ENCODE assay signal across 22 cellular contexts in the genomic region with DNA sequence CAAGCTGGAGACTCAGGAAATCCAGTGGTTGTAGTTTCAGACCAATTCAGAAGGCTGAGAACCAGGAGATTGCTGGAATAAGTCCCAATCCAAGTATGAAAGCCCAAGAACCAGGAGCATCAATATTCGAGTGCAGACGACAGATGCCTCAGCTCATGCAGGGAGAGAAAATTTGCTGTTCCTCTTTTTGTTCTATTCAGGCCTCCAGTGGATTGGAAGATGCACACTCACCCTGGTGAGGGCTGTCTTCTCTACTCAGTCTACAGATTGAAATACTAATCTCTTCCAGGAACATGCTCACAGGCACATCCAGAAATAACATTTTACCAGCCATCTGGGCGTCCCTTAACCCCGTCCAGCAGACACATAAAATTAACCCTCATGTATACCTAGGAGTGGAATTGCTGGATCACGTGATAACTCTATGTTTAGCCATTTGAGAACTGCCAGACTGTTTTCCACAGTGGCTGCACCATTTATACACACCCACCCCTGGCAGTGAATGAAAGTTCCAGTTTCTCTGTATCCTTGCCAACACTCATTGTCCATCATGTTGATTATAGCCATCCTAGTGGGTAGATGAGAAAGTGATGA. TPM values are rescaled to one million over a fixed set of nuclear protein-coding genes. Genes with fewer than 3 reads are reported as not detected.
DNase-seq lines count a peak whose midpoint lies in the region; ATAC-seq, FAIRE-seq and TF ChIP-seq lines count a peak whose summit lies in the region.
"Had no signal": no experiment of that assay in that cellular context is flagged by ENCODE, and none has a peak within 500 bp of the region (broad histone marks: within the 10 kb centered on the region; RNA-seq: fewer than 3 reads in every experiment).

No MANE protein-coding gene starts in this region.

- ATAC-seq in HepG2 (no peak), right lobe of liver (no peak)
- ATAC-seq: activated CD8-positive, alpha-beta memory T cell treated with anti-CD3 and anti-CD28 coated beads, Interleukin-2, amount 10 ng/mL, durations not matched to agents 7 days and 5 days; GM23338; sciatic nerve had no signal

- in situ Hi-C loops in HepG2 (cut with HindIII; ENCODE audit: extremely low pct_ligation_motif_present, low pct_unique_long_range_greater_than_20kb): no loop called here

- H3K27me3 Mint-ChIP-seq in activated CD4-positive, alpha-beta memory T cell treated with anti-CD3 and anti-CD28 coated beads for 36 hours: no peaks in the 10 kb centered on the region
- H3K27me3 Mint-ChIP-seq in activated T-cell treated with anti-CD3 and anti-CD28 coated beads, Interleukin-2, amount 50 U/mL, for 24 hours: no peaks in the 10 kb centered on the region
- H3K27me3 Mint-ChIP-seq: activated CD8-positive, alpha-beta memory T cell treated with anti-CD3 and anti-CD28 coated beads, Interleukin-2, amount 10 ng/mL, durations not matched to agents 7 days and 5 days; central memory CD8-positive, alpha-beta T cell had no signal

- H3K36me3 Mint-ChIP-seq in activated CD4-positive, alpha-beta memory T cell treated with anti-CD3 and anti-CD28 coated beads for 36 hours: peaks cover 7% of the 10 kb centered on the region
- H3K36me3 Mint-ChIP-seq in activated T-cell treated with anti-CD3 and anti-CD28 coated beads, Interleukin-2, amount 50 U/mL, for 24 hours (ENCODE audit: low read depth): peaks cover 27% of the 10 kb centered on the region

- TF ChIP-seq CTCF in HepG2 (CRISPR knock-in tag; IDR thresholded peaks at IDR 0.05) (no peak), right lobe of liver (IDR thresholded peaks at IDR 0.05) (no peak)

- no peak overlapping the region for H2AFZ ChIP-seq in HepG2 (ENCODE audit: low read length)
- H2AFZ ChIP-seq: GM23338 had no signal

- no peak for TF ChIP-seq RAD21 in HepG2 (CRISPR knock-in tag; IDR thresholded peaks at IDR 0.05)

- CTCF ChIA-PET in HepG2 (lab: Yijun Ruan, JAX; ENCODE audit: low intra/inter-chr PET ratio, low total read pairs): no interaction called here
- CTCF ChIA-PET in activated CD4-positive, alpha-beta memory T cell treated with anti-CD3 and anti-CD28 coated beads for 36 hours (lab: Charles Lee): interaction anchor here (1.9 kb wide), 1 partner anchor 19 kb away, joined by 13 read pairs; no protein-coding TSS in a partner anchor

- TF ChIP-seq POLR2A in HepG2 (IDR thresholded peaks at IDR 0.05; ENCODE audit: insufficient read depth in 1 of 2, low read depth in 2 of 2, low read length in 2 of 2) (no peak), right lobe of liver (IDR thresholded peaks at IDR 0.05) (no peak)

- H3K4me1 Mint-ChIP-seq in activated CD4-positive, alpha-beta memory T cell treated with anti-CD3 and anti-CD28 coated beads for 36 hours (ENCODE audit: low read depth): no peaks in the 10 kb centered on the region
- H3K4me1 Mint-ChIP-seq in activated T-cell treated with anti-CD3 and anti-CD28 coated beads, Interleukin-2, amount 50 U/mL, for 24 hours (ENCODE audit: low read depth): peaks cover 13% of the 10 kb centered on the region
- H3K4me1 Mint-ChIP-seq: endodermal cell, GM23338 had no signal

- TF ChIP-seq EP300 in HepG2 (IDR thresholded peaks at IDR 0.05; ENCODE audit: low read depth in 2 of 2, low read length in 2 of 2) (no peak), HepG2 (CRISPR knock-in tag; IDR thresholded peaks at IDR 0.05; ENCODE audit: borderline replicate concordance) (no peak)

- H3K9ac ChIP-seq in HepG2 (ENCODE audit: insufficient read depth, low read depth, low read length): no peak overlapping the region

- no peak for FAIRE-seq in HepG2 (lab: Jason Lieb, UNC)
- FAIRE-seq: G401.6, urothelium cell line had no signal

- 20% methylated on average over 5 of the region's 5 CpGs for WGBS in HepG2 (ENCODE audit: low lambda C conversion rate)
- 39% methylated on average over 5 of the region's 5 CpGs for WGBS in right lobe of liver (ENCODE audit: insufficient coverage, low coverage, low lambda C conversion rate, missing lambda C conversion rate)

- H3K36me3 ChIP-seq in HepG2 (replicated peaks in 1 of 2; ENCODE audit: control insufficient read depth in 1 of 2, insufficient read depth in 2 of 2, low read length in 2 of 2) (no peaks in the 10 kb centered on the region), right lobe of liver (no peaks in the 10 kb centered on the region)

- peaks cover 0 to 2% of the 10 kb centered on the region in 2 experiments; a peak in 1 of 5 replicates for H3K27me3 ChIP-seq in HepG2 (ENCODE audit: control insufficient read depth in 1 of 2, insufficient read depth in 2 of 2, low read length in 2 of 2)
- no peaks in the 10 kb centered on the region for H3K27me3 ChIP-seq in right lobe of liver

- DNase-seq in HepG2 (ENCODE audit: low spot score): no peak
- no peak for DNase-seq in right lobe of liver
- peak; percentile 81 for DNase-seq in NCI-H446 treated with DMSO at 0.1 percent for 48 hours (lab: John Stamatoyannopoulos, UW)
- DNase-seq in dermis microvascular lymphatic vessel endothelial cell (ENCODE audit: low read depth in 2 of 2): peak; percentile 12 to 24
- no peak for DNase-seq in activated CD4-positive, alpha-beta memory T cell treated with anti-CD3 and anti-CD28 coated beads for 36 hours
- DNase-seq in NCI-H187 treated with DMSO at 0.1 percent for 48 hours (lab: John Stamatoyannopoulos, UW): no peak
- no peak for DNase-seq in NK-92 treated with Interleukin-12 subunit alpha and Interleukin-12 subunit beta, amount 100 ng/mL, for 24 hours (lab: John Stamatoyannopoulos, UW)
- DNase-seq in activated T-cell treated with anti-CD3 and anti-CD28 coated beads, Interleukin-2, amount 50 U/mL, for 24 hours: no peak
- DNase-seq: ACHN; activated CD8-positive, alpha-beta memory T cell treated with anti-CD3 and anti-CD28 coated beads, Interleukin-2, amount 10 ng/mL, durations not matched to agents 7 days and 5 days; activated gamma-delta T cell; endodermal cell; IMR-90; NCI-H1105 treated with DMSO at 0.1 percent for 48 hours; occipital lobe; SHP77 treated with DMSO at 0.1 percent for 48 hours; stimulated activated CD4-positive, alpha-beta T cell treated with anti-CD3 and anti-CD28 coated beads, Interleukin-1b, Interleukin-23, amount 100 ng/mL, for 48 hours had no signal

- H3K9me3 ChIP-seq in HepG2 (ENCODE audit: low read length) (no peaks in the 10 kb centered on the region), right lobe of liver (no peaks in the 10 kb centered on the region)

- no peak overlapping the region for H3K4me3 Mint-ChIP-seq in activated CD4-positive, alpha-beta memory T cell treated with anti-CD3 and anti-CD28 coated beads for 36 hours
- H3K4me3 Mint-ChIP-seq in activated T-cell treated with anti-CD3 and anti-CD28 coated beads, Interleukin-2, amount 50 U/mL, for 24 hours: no peak overlapping the region
- H3K4me3 Mint-ChIP-seq: activated CD8-positive, alpha-beta memory T cell treated with anti-CD3 and anti-CD28 coated beads, Interleukin-2, amount 10 ng/mL, durations not matched to agents 7 days and 5 days; central memory CD8-positive, alpha-beta T cell; endodermal cell; GM23338 had no signal

- no peak overlapping the region for H3K27ac Mint-ChIP-seq in activated CD4-positive, alpha-beta memory T cell treated with anti-CD3 and anti-CD28 coated beads for 36 hours
- no peak overlapping the region for H3K27ac Mint-ChIP-seq in activated T-cell treated with anti-CD3 and anti-CD28 coated beads, Interleukin-2, amount 50 U/mL, for 24 hours
- H3K27ac Mint-ChIP-seq: endodermal cell, GM23338 had no signal

- intact Hi-C loops in HepG2 (cut with micrococcal nuclease; ENCODE audit: unreplicated experiment) (no loop called here), right lobe of liver (cut with DNase I) (no loop called here)
- intact Hi-C loops in activated CD4-positive, alpha-beta memory T cell treated with anti-CD3 and anti-CD28 coated beads for 36 hours (cut with micrococcal nuclease): loop anchor here (10.0 kb wide), 1 partner anchor 1209 kb away; a partner anchor contains a TSS

- H3K79me2 ChIP-seq in HepG2 (ENCODE audit: insufficient read depth, low read length): no peaks in the 10 kb centered on the region

- H3K4me1 ChIP-seq in HepG2 (ENCODE audit: insufficient read depth, low read length) (peaks cover 14% of the 10 kb centered on the region), right lobe of liver (peaks cover 0 to 2% (median 0%) of the 10 kb centered on the region in 4 donors)

- H4K20me1 ChIP-seq in HepG2 (ENCODE audit: insufficient read depth, low read length): no peaks in the 10 kb centered on the region

- POLR2A ChIA-PET in HepG2 (lab: Yijun Ruan, JAX): no interaction called here
- POLR2A ChIA-PET in activated CD4-positive, alpha-beta memory T cell treated with anti-CD3 and anti-CD28 coated beads for 36 hours (lab: Charles Lee): no interaction called here

- no peaks in the 10 kb centered on the region for H3K9me3 Mint-ChIP-seq in activated CD4-positive, alpha-beta memory T cell treated with anti-CD3 and anti-CD28 coated beads for 36 hours
- no peaks in the 10 kb centered on the region for H3K9me3 Mint-ChIP-seq in activated T-cell treated with anti-CD3 and anti-CD28 coated beads, Interleukin-2, amount 50 U/mL, for 24 hours
- H3K9me3 Mint-ChIP-seq: central memory CD8-positive, alpha-beta T cell; endodermal cell; GM23338 had no signal

- no peak overlapping the region for H3K4me2 ChIP-seq in HepG2 (ENCODE audit: low read depth, low read length)
- H3K4me2 ChIP-seq: GM23338 had no signal

- H3K27ac ChIP-seq in HepG2 (ENCODE audit: extremely low read length, insufficient read depth, low read length): no peak overlapping the region
- no peak overlapping the region for H3K27ac ChIP-seq in right lobe of liver

- H3K4me3 ChIP-seq in HepG2 (replicated peaks in 1 of 3; ENCODE audit: insufficient read depth in 1 of 3, low read depth in 2 of 3, low read length in 3 of 3) (no peak overlapping the region), right lobe of liver (no peak overlapping the region)
- H3K4me3 ChIP-seq: GM23338 had no signal

- BruUV-seq in HepG2 (replicated peaks; lab: Mats Ljungman, UMichigan): no TSS peak

RNA-seq across cellular contexts. Expression of a gene that starts 4.5 kb away (rescaled TPM):
- total RNA-seq in HepG2 (2016; rRNA removed; fragmentation: Illumina TruSeq; extraction: Trizol): 0.24 and 0.44 TPM in 2 replicates
- total RNA-seq in HepG2 (2016; cell fraction: cytosol; rRNA removed; fragmentation: Illumina TruSeq; extraction: Trizol; ENCODE audit: low read depth): not detected in 2 replicates
- 0.11 TPM in 1 of 2 replicates, not detected in the other for total RNA-seq in HepG2 (2016; cell fraction: insoluble cytoplasmic fraction; rRNA removed; fragmentation: Illumina TruSeq; extraction: Trizol)
- 0.10 TPM in 1 of 2 replicates, not detected in the other for total RNA-seq in HepG2 (2016; cell fraction: membrane; rRNA removed; fragmentation: Illumina TruSeq; extraction: Trizol)
- total RNA-seq in HepG2 (2016; cell fraction: nucleus; rRNA removed; fragmentation: Illumina TruSeq; extraction: Trizol): not detected in 2 replicates
- polyA plus RNA-seq in HepG2 (2011; rRNA removed): 0.05 and 0.10 TPM in 2 replicates
- 0.07 and 0.09 TPM in 2 replicates for polyA plus RNA-seq in HepG2 (2011; cell fraction: cytosol; rRNA removed)
- 0.13 and 0.23 TPM in 2 replicates for polyA plus RNA-seq in HepG2 (2011; cell fraction: nucleus; rRNA removed)
- not detected in 2 replicates for polyA plus RNA-seq in HepG2 (2012)
- not detected in 2 replicates for polyA plus RNA-seq in HepG2 (2016; cell fraction: cytosol; fragmentation: Illumina TruSeq; extraction: Trizol; ENCODE audit: low read depth)
- 0.20 TPM in 1 of 2 replicates, not detected in the other for polyA plus RNA-seq in HepG2 (2016; cell fraction: insoluble cytoplasmic fraction; fragmentation: Illumina TruSeq; extraction: Trizol; ENCODE audit: low read depth)
- not detected in 2 replicates for polyA plus RNA-seq in HepG2 (2016; cell fraction: membrane; fragmentation: Illumina TruSeq; extraction: Trizol; ENCODE audit: low read depth)
- polyA plus RNA-seq in HepG2 (2016; cell fraction: nucleus; fragmentation: Illumina TruSeq; extraction: Trizol; ENCODE audit: insufficient read depth, low read depth): not detected in 2 replicates
- 0.98 TPM in 1 of 2 replicates, not detected in the other for polyA minus RNA-seq in HepG2 (2011; rRNA and poly(A)+ RNA removed; ENCODE audit: low replicate concordance)
- polyA minus RNA-seq in HepG2 (2011; cell fraction: cytosol; rRNA and poly(A)+ RNA removed): not detected in 2 replicates
- not detected in 2 replicates for polyA minus RNA-seq in HepG2 (2011; cell fraction: nucleus; rRNA and poly(A)+ RNA removed)
- total RNA-seq in right lobe of liver: 10 to 100 TPM in 1 of 6 experiments, 1 to 10 TPM in 5; 5.2 to 13.4 (median 7.1) TPM
- 2.9 and 4.5 TPM in 2 replicates for total RNA-seq in dermis microvascular lymphatic vessel endothelial cell
- 100 to 1,000 TPM; 140 to 148 TPM for total RNA-seq in activated CD4-positive, alpha-beta memory T cell treated with anti-CD3 and anti-CD28 coated beads for 36 hours
- total RNA-seq: endodermal cell, GM23338 had no signal
- polyA plus RNA-seq: IMR-90 had no signal

RNA-seq across cellular contexts. Expression of a gene that starts 35.5 kb away (rescaled TPM):
- total RNA-seq in HepG2 (2016; rRNA removed; fragmentation: Illumina TruSeq; extraction: Trizol) (10.5 and 16.7 TPM in 2 replicates), right lobe of liver (10 to 100 TPM in 1 of 6 experiments, 1 to 10 TPM in 5; 4.4 to 10.2 (median 7.2) TPM), dermis microvascular lymphatic vessel endothelial cell (6.4 and 6.5 TPM in 2 replicates)
- 0.79 and 0.81 TPM in 2 replicates for total RNA-seq in HepG2 (2016; cell fraction: cytosol; rRNA removed; fragmentation: Illumina TruSeq; extraction: Trizol; ENCODE audit: low read depth)
- 11.3 and 14.6 TPM in 2 replicates for total RNA-seq in HepG2 (2016; cell fraction: insoluble cytoplasmic fraction; rRNA removed; fragmentation: Illumina TruSeq; extraction: Trizol)
- 3.8 and 3.9 TPM in 2 replicates for total RNA-seq in HepG2 (2016; cell fraction: membrane; rRNA removed; fragmentation: Illumina TruSeq; extraction: Trizol)
- total RNA-seq in HepG2 (2016; cell fraction: nucleus; rRNA removed; fragmentation: Illumina TruSeq; extraction: Trizol): 8.6 and 11.6 TPM in 2 replicates
- polyA plus RNA-seq in HepG2 (2011; rRNA removed): 4.8 and 6.7 TPM in 2 replicates
- 3.6 TPM in 2 replicates for polyA plus RNA-seq in HepG2 (2011; cell fraction: cytosol; rRNA removed)
- 16.1 and 17.1 TPM in 2 replicates for polyA plus RNA-seq in HepG2 (2011; cell fraction: nucleus; rRNA removed)
- 4.8 and 5.6 TPM in 2 replicates for polyA plus RNA-seq in HepG2 (2012)
- polyA plus RNA-seq in HepG2 (2016; cell fraction: cytosol; fragmentation: Illumina TruSeq; extraction: Trizol; ENCODE audit: low read depth): 0.70 and 0.71 TPM in 2 replicates
- polyA plus RNA-seq in HepG2 (2016; cell fraction: insoluble cytoplasmic fraction; fragmentation: Illumina TruSeq; extraction: Trizol; ENCODE audit: low read depth): 12.8 and 14.3 TPM in 2 replicates
- 2.1 and 2.2 TPM in 2 replicates for polyA plus RNA-seq in HepG2 (2016; cell fraction: membrane; fragmentation: Illumina TruSeq; extraction: Trizol; ENCODE audit: low read depth)
- 10.5 and 12.9 TPM in 2 replicates for polyA plus RNA-seq in HepG2 (2016; cell fraction: nucleus; fragmentation: Illumina TruSeq; extraction: Trizol; ENCODE audit: insufficient read depth, low read depth)
- polyA minus RNA-seq in HepG2 (2011; rRNA and poly(A)+ RNA removed; ENCODE audit: low replicate concordance): 35.2 and 111 TPM in 2 replicates
- 6.7 and 6.8 TPM in 2 replicates for polyA minus RNA-seq in HepG2 (2011; cell fraction: cytosol; rRNA and poly(A)+ RNA removed)
- polyA minus RNA-seq in HepG2 (2011; cell fraction: nucleus; rRNA and poly(A)+ RNA removed): 12.4 and 16.2 TPM in 2 replicates
- 10 to 100 TPM; 34.6 to 37.1 TPM for total RNA-seq in activated CD4-positive, alpha-beta memory T cell treated with anti-CD3 and anti-CD28 coated beads for 36 hours

Comparison
In these comparisons a context has a peak if more than half of its experiments do, and no peak if none do; other contexts are left out.
1. DNase-seq: peak in NCI-H446 treated with DMSO at 0.1 percent for 48 hours (single experiment) and dermis microvascular lymphatic vessel endothelial cell (2 of 2); none in HepG2 (single experiment), right lobe of liver (0 of 3), activated CD4-positive, alpha-beta memory T cell treated with anti-CD3 and anti-CD28 coated beads for 36 hours (single experiment), NCI-H187 treated with DMSO at 0.1 percent for 48 hours (single experiment), NK-92 treated with Interleukin-12 subunit alpha and Interleukin-12 subunit beta, amount 100 ng/mL, for 24 hours (single experiment) and activated T-cell treated with anti-CD3 and anti-CD28 coated beads, Interleukin-2, amount 50 U/mL, for 24 hours (single experiment).
2. RNA of a gene that starts 4.5 kb away (total RNA-seq): 140 to 148 TPM in activated CD4-positive, alpha-beta memory T cell treated with anti-CD3 and anti-CD28 coated beads for 36 hours; 5.2 to 13.4 TPM in right lobe of liver, 2.9 to 4.5 TPM in dermis microvascular lymphatic vessel endothelial cell and 0.10 to 0.44 TPM in HepG2; every median in the first group is over 4 times any median in the second.